ENCODE assay signal across 8 cellular contexts in genomic region chr3:152595975-152596832, GRCh38.
DNase-seq lines count a peak whose midpoint lies in the region; ATAC-seq and TF ChIP-seq lines count a peak whose summit lies in the region.

No MANE protein-coding gene starts in this region.

- no peaks in the 10 kb centered on the region for H3K27me3 Mint-ChIP-seq in T-cell
- peaks cover 5% of the 10 kb centered on the region for H3K27me3 Mint-ChIP-seq in activated T-helper 17 cell treated with anti-CD3 and anti-CD28 coated beads, Interleukin-2, amount 50 U/mL, for 72 hours

- CTCF ChIA-PET in T-cell (lab: Charles Lee), result no interaction called here

- peak; percentile 98 for ATAC-seq in GM19351 (IDR thresholded peaks at IDR 0.05; ENCODE audit: unreplicated experiment)
- peak; percentile 100 for ATAC-seq in HG03342 (IDR thresholded peaks at IDR 0.05; ENCODE audit: unreplicated experiment)
- ATAC-seq in T-cell (replicated peaks in 1 of 4), result peak; percentile 50 to 77 (median 60)
- ATAC-seq in activated T-helper 17 cell treated with anti-CD3 and anti-CD28 coated beads, Interleukin-2, amount 50 U/mL, for 72 hours (replicated peaks), result no peak

- H3K4me3 Mint-ChIP-seq in T-cell, result peak overlapping the region in 2 of 3 donors; percentile 41 to 50
- H3K4me3 Mint-ChIP-seq in activated T-helper 17 cell treated with anti-CD3 and anti-CD28 coated beads, Interleukin-2, amount 50 U/mL, for 72 hours, result no peak overlapping the region

- POLR2A ChIA-PET in T-cell (lab: Charles Lee), result no interaction called here

- H3K36me3 Mint-ChIP-seq in T-cell, result no peaks in the 10 kb centered on the region
- H3K36me3 Mint-ChIP-seq in activated T-helper 17 cell treated with anti-CD3 and anti-CD28 coated beads, Interleukin-2, amount 50 U/mL, for 72 hours (ENCODE audit: low read depth), result no peaks in the 10 kb centered on the region

- DNase-seq in CD1c-positive myeloid dendritic cell (ENCODE audit: extremely low spot score) (peak; percentile 60), T-cell (peak in 10 of 34 experiments; percentile 1 to 19 (median 5)), fibroblast of villous mesenchyme (ENCODE audit: low read depth) (peak; percentile 82), putamen (ENCODE audit: low spot score) (peak; percentile 43), NCI-H748 (lab: John Stamatoyannopoulos, UW; ENCODE audit: unreplicated experiment) (no peak)

- H3K27ac Mint-ChIP-seq in T-cell, result peak overlapping the region; percentile 87 to 96
- no peak overlapping the region for H3K27ac Mint-ChIP-seq in activated T-helper 17 cell treated with anti-CD3 and anti-CD28 coated beads, Interleukin-2, amount 50 U/mL, for 72 hours

- no peak for TF ChIP-seq CTCF in fibroblast of villous mesenchyme (IDR thresholded peaks at IDR 0.05; ENCODE audit: insufficient read depth, low read depth, low read length)

- peaks cover 15 to 25% (median 16%) of the 10 kb centered on the region in 3 donors for H3K4me1 Mint-ChIP-seq in T-cell
- H3K4me1 Mint-ChIP-seq in activated T-helper 17 cell treated with anti-CD3 and anti-CD28 coated beads, Interleukin-2, amount 50 U/mL, for 72 hours, result no peaks in the 10 kb centered on the region

- peak overlapping the region; percentile 30 for H3K4me3 ChIP-seq in fibroblast of villous mesenchyme (ENCODE audit: low read depth, low read length)

- H3K9me3 Mint-ChIP-seq in T-cell, result no peaks in the 10 kb centered on the region
- H3K9me3 Mint-ChIP-seq in activated T-helper 17 cell treated with anti-CD3 and anti-CD28 coated beads, Interleukin-2, amount 50 U/mL, for 72 hours, result no peaks in the 10 kb centered on the region
